In the genomic region with DNA sequence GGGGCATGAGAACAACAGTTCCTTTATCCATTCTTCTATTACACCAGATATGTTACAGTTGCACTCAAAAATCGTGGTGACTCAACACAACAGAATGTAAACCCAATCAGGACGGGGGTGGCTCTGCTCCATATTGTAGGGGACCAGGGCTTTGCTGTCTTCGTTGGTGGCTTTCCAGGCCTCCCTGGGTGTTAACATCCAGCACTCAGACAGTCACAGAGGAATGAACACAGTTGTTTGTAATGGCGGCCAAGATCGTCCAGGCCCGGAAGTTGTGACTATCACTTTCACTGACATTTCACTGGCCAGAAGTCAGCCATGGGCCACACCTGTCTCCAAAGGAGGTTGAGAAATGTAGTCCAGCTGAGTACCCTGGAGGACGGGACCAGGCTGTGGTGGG, we compare ENCODE assay signal across 19 cellular contexts.
A peak's percentile ranks its signal among the peaks of the same experiment; 100 is the strongest.
DNase-seq lines count a peak whose midpoint lies in the region; ATAC-seq and TF ChIP-seq lines count a peak whose summit lies in the region.
"Had no signal": no experiment of that assay in that cellular context is flagged by ENCODE, and none has a peak within 500 bp of the region (broad histone marks: within the 10 kb centered on the region; RNA-seq: fewer than 3 reads in every experiment).

No MANE protein-coding gene starts in this region.

- H3K27ac Mint-ChIP-seq in HFFc6 (peak overlapping the region; percentile 97), chondrocyte (ENCODE audit: unreplicated experiment) (peak overlapping the region; percentile 52)
- no peak overlapping the region for H3K27ac Mint-ChIP-seq in CD4-positive, alpha-beta T cell
- H3K27ac Mint-ChIP-seq: activated naive CD8-positive, alpha-beta T cell treated with anti-CD3 and anti-CD28 coated beads, Interleukin-2, amount 50 U/mL, for 24 hours; CD8-positive, alpha-beta T cell; naive thymus-derived CD4-positive, alpha-beta T cell had no signal

- intact Hi-C loops in CD4-positive, alpha-beta T cell (cut with DNase I, micrococcal nuclease) = no loop called here

- peak overlapping the region; percentile 75 for H3K4me3 Mint-ChIP-seq in HFFc6
- H3K4me3 Mint-ChIP-seq in chondrocyte (ENCODE audit: unreplicated experiment) = no peak overlapping the region
- no peak overlapping the region for H3K4me3 Mint-ChIP-seq in CD4-positive, alpha-beta T cell
- H3K4me3 Mint-ChIP-seq: activated naive CD8-positive, alpha-beta T cell treated with anti-CD3 and anti-CD28 coated beads, Interleukin-2, amount 50 U/mL, for 24 hours; CD8-positive, alpha-beta T cell; central memory CD8-positive, alpha-beta T cell; naive thymus-derived CD4-positive, alpha-beta T cell had no signal

- CTCF ChIA-PET in CD4-positive, alpha-beta T cell (lab: Charles Lee) = no interaction called here

- H3K9me3 ChIP-seq in effector memory CD4-positive, alpha-beta T cell (ENCODE audit: control insufficient read depth, low read length) = no peaks in the 10 kb centered on the region
- no peaks in the 10 kb centered on the region for H3K9me3 ChIP-seq in CD4-positive, alpha-beta T cell (ENCODE audit: control insufficient read depth, low read length)
- H3K9me3 ChIP-seq: thyroid gland had no signal

- H3K9me3 Mint-ChIP-seq in HFFc6 (peaks cover 6% of the 10 kb centered on the region), chondrocyte (ENCODE audit: low read depth) (peaks cover 3% of the 10 kb centered on the region)
- H3K9me3 Mint-ChIP-seq in CD4-positive, alpha-beta T cell = no peaks in the 10 kb centered on the region
- H3K9me3 Mint-ChIP-seq: CD8-positive, alpha-beta T cell had no signal

- ATAC-seq in GM19328 (IDR thresholded peaks at IDR 0.05; ENCODE audit: unreplicated experiment) = no peak
- ATAC-seq in CD4-positive, alpha-beta T cell (ENCODE audit: poor library complexity) = no peak
- ATAC-seq: activated naive CD8-positive, alpha-beta T cell treated with anti-CD3 and anti-CD28 coated beads, Interleukin-2, amount 50 U/mL, for 24 hours; CD8-positive, alpha-beta T cell; naive thymus-derived CD4-positive, alpha-beta T cell had no signal

- TF ChIP-seq CTCF in HFFc6 (IDR thresholded peaks at IDR 0.05) (no peak), chondrocyte (IDR thresholded peaks at IDR 0.05) (no peak)
- no peak for TF ChIP-seq CTCF in CD4-positive, alpha-beta T cell (IDR thresholded peaks at IDR 0.05)

- no peaks in the 10 kb centered on the region for H3K4me1 ChIP-seq in effector memory CD4-positive, alpha-beta T cell (ENCODE audit: control insufficient read depth, insufficient read depth, low read length, poor library complexity, severe bottlenecking)
- H3K4me1 ChIP-seq: thyroid gland had no signal

- H3K36me3 ChIP-seq in effector memory CD4-positive, alpha-beta T cell (ENCODE audit: control insufficient read depth, insufficient read depth, low read length) = no peaks in the 10 kb centered on the region
- H3K36me3 ChIP-seq: thyroid gland had no signal

- H3K27me3 Mint-ChIP-seq in HFFc6 (ENCODE audit: insufficient read depth) (peaks cover 3% of the 10 kb centered on the region), chondrocyte (ENCODE audit: low read depth) (no peaks in the 10 kb centered on the region)
- no peaks in the 10 kb centered on the region for H3K27me3 Mint-ChIP-seq in CD4-positive, alpha-beta T cell

- DNase-seq in A172 (ENCODE audit: low spot score) (peak; percentile 53), HFFc6 (peak; percentile 57), chondrocyte (ENCODE audit: low spot score) (no peak), iris pigment epithelial cell (ENCODE audit: low read depth) (peak; percentile 67)
- DNase-seq in effector memory CD4-positive, alpha-beta T cell = no peak
- no peak for DNase-seq in central memory CD4-positive, alpha-beta T cell
- DNase-seq in CD4-positive, alpha-beta T cell = no peak
- DNase-seq: activated CD4-positive, CD25-positive, alpha-beta regulatory T cell treated with anti-CD3 and anti-CD28 coated beads, Interleukin-2, amount 50 U/mL, for 72 hours; activated naive CD8-positive, alpha-beta T cell treated with anti-CD3 and anti-CD28 coated beads, Interleukin-2, amount 50 U/mL, for 24 hours; CD8-positive, alpha-beta T cell; DND-41; naive thymus-derived CD4-positive, alpha-beta T cell; NCI-H187 treated with DMSO at 0.1 percent for 48 hours; NCI-H446 treated with DMSO at 0.1 percent for 48 hours; stimulated activated CD4-positive, alpha-beta T cell treated with anti-CD3 and anti-CD28 coated beads, Interleukin-12 subunit alpha, Interleukin-12 subunit beta, amount 100 ng/mL, for 4 hours; thyroid gland had no signal

- peaks cover 47% of the 10 kb centered on the region for H3K4me1 Mint-ChIP-seq in HFFc6 (ENCODE audit: low read depth)
- peaks cover 29% of the 10 kb centered on the region for H3K4me1 Mint-ChIP-seq in chondrocyte (ENCODE audit: low read depth)
- peaks cover 6% of the 10 kb centered on the region for H3K4me1 Mint-ChIP-seq in CD4-positive, alpha-beta T cell (ENCODE audit: low read depth)
- H3K4me1 Mint-ChIP-seq: central memory CD8-positive, alpha-beta T cell had no signal

- H3K36me3 Mint-ChIP-seq in HFFc6 (ENCODE audit: low read depth) = peaks cover 35% of the 10 kb centered on the region
- H3K36me3 Mint-ChIP-seq in chondrocyte (ENCODE audit: low read depth) = peaks cover 1% of the 10 kb centered on the region
- H3K36me3 Mint-ChIP-seq in CD4-positive, alpha-beta T cell (ENCODE audit: low read depth) = no peaks in the 10 kb centered on the region
- H3K36me3 Mint-ChIP-seq: CD8-positive, alpha-beta T cell had no signal

- no peak overlapping the region for H3K27ac ChIP-seq in effector memory CD4-positive, alpha-beta T cell (ENCODE audit: insufficient read depth, low read length, poor library complexity, severe bottlenecking)
- H3K27ac ChIP-seq in CD4-positive, alpha-beta T cell (ENCODE audit: low read depth, low read length) = no peak overlapping the region
- H3K27ac ChIP-seq: thyroid gland had no signal

- H3K4me3 ChIP-seq in effector memory CD4-positive, alpha-beta T cell (ENCODE audit: insufficient read depth, low read depth, low read length, poor library complexity, severe bottlenecking) = no peak overlapping the region
- H3K4me3 ChIP-seq: lung, thyroid gland had no signal

- POLR2A ChIA-PET in CD4-positive, alpha-beta T cell (lab: Charles Lee) = no interaction called here

- no peaks in the 10 kb centered on the region for H3K27me3 ChIP-seq in effector memory CD4-positive, alpha-beta T cell (replicated peaks; ENCODE audit: control insufficient read depth, insufficient read depth, low read length, poor library complexity, severe bottlenecking)
- H3K27me3 ChIP-seq in CD4-positive, alpha-beta T cell (ENCODE audit: control insufficient read depth, insufficient read depth, low read length) = no peaks in the 10 kb centered on the region
- H3K27me3 ChIP-seq: thyroid gland had no signal

Comparison
In these comparisons a context has a peak if more than half of its experiments do, and no peak if none do; other contexts are left out.
1. DNase-seq: peak in A172 (single experiment), HFFc6 (single experiment) and iris pigment epithelial cell (single experiment); none in chondrocyte (single experiment), effector memory CD4-positive, alpha-beta T cell (0 of 3), central memory CD4-positive, alpha-beta T cell (single experiment) and CD4-positive, alpha-beta T cell (0 of 10).